ENCODE assay signal across 8 cellular contexts in the genomic region with DNA sequence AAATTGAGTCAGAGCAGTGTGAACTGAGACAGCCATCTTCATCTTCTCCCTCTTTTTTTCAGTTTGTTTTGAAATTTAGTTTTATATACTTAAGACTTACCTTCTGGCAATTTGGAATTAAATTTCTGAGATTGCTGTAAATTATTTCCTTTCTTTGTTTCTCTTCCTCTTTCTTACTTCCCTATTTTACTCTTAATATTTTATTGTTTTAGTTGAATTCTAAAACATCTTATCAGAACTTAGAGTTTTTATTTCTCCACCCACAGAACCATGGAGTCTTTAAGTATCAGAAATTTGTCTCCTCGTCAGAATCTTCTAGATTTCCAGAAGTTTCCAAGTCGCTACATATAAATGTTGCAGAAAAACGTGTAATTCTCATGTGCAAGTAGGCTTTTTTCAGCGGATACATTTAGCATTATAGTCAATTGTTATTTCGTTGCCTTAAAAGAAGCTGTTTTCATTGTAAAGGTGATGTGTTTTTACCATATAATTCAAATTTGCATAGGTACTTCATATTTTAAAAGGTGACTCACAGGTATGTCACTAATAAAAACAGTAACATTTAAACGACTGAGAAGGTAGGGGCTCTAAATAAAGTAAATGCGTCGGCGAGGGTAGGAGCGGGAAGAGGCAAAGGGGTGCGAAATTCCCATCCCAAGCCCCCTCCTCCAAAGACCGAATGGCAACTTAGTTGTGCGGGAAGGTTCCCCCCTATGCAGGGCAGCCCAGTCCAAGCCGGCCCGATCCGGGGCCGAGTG. TPM values are rescaled to one million over a fixed set of nuclear protein-coding genes. Genes with fewer than 3 reads are reported as not detected.
DNase-seq lines count a peak whose midpoint lies in the region; ATAC-seq and TF ChIP-seq lines count a peak whose summit lies in the region.

No MANE protein-coding gene starts in this region.

- peak overlapping the region in 56 of 59 donors; percentile 58 to 97 (median 90) for H3K27ac ChIP-seq in dorsolateral prefrontal cortex

- peak overlapping the region; percentile 68 to 100 (median 95) for H3K4me3 ChIP-seq in dorsolateral prefrontal cortex

- H3K27me3 Mint-ChIP-seq in naive B cell = peaks cover 54 to 72% (median 64%) of the 10 kb centered on the region in 3 donors

- no peaks in the 10 kb centered on the region for H3K27me3 ChIP-seq in dorsolateral prefrontal cortex

- peaks cover 19 to 29% (median 28%) of the 10 kb centered on the region in 3 donors for H3K4me1 Mint-ChIP-seq in naive B cell

- intact Hi-C loops in dorsolateral prefrontal cortex (cut with DNase I) = loop anchor here (2.0 to 10.0 kb wide), 4 partner anchors 47 to 146 kb away; partner anchors contain the start of gene SENP6 (in 2 of the 2)

- ATAC-seq in GM21825 (IDR thresholded peaks at IDR 0.05; ENCODE audit: unreplicated experiment) (peak; percentile 0), naive B cell (ENCODE audit: low read depth in 2 of 2) (peak; percentile 53 to 61)

- peak overlapping the region in 1 of 6 donors; percentile 58 for H3K27ac Mint-ChIP-seq in naive B cell

- H3K36me3 Mint-ChIP-seq in naive B cell = peaks cover 0 to 15% of the 10 kb centered on the region in 2 donors

- peak overlapping the region; percentile 77 to 94 (median 88) for H3K4me3 Mint-ChIP-seq in naive B cell

- DNase-seq in NOMO-1 (lab: John Stamatoyannopoulos, UW; ENCODE audit: unreplicated experiment in 2 of 2) = peak; percentile 46 to 78
- no peak for DNase-seq in dorsolateral prefrontal cortex
- DNase-seq in naive B cell = peak; percentile 47
- DNase-seq in GM10266 (ENCODE audit: extremely low spot score) = no peak
- DNase-seq in SHP77 treated with DMSO at 0.1 percent for 48 hours (lab: John Stamatoyannopoulos, UW) = no peak
- DNase-seq in superior temporal gyrus (ENCODE audit: extremely low spot score) = no peak
- DNase-seq in cerebellar nuclear complex (lab: John Stamatoyannopoulos, UW) = no peak

- H3K9me3 Mint-ChIP-seq in naive B cell = peaks cover 0 to 6% (median 0%) of the 10 kb centered on the region in 7 donors

- TF ChIP-seq CTCF in dorsolateral prefrontal cortex (IDR thresholded peaks at IDR 0.05 in 54 of 56, conservative IDR thresholded peaks at IDR 0.05 in 2 of 56; ENCODE audit: low read depth in 1 of 56, partially characterized antibody in 56 of 56) (no peak), GM10266 (IDR thresholded peaks at IDR 0.05; ENCODE audit: control insufficient read depth, insufficient read depth, low read depth, missing control alignments) (no peak)

RNA-seq across cellular contexts. Expression of gene MYO6, which starts 0.9 kb away (rescaled TPM):
- 100 to 1,000 TPM in 5 of 120 experiments, 10 to 100 TPM in 115; 37.6 to 112 (median 66.2) TPM for total RNA-seq in dorsolateral prefrontal cortex
- polyA plus RNA-seq in naive B cell (ENCODE audit: low read depth in 6 of 6) = under 1 TPM in 3 of 6 donors, not detected in 3; 0.05 to 0.16 (median 0.08) TPM

Comparison
In these comparisons a context has a peak if more than half of its experiments do, and no peak if none do; other contexts are left out.
1. DNase-seq: peak in NOMO-1 (2 of 2) and naive B cell (single experiment); none in dorsolateral prefrontal cortex (0 of 10), GM10266 (single experiment), SHP77 treated with DMSO at 0.1 percent for 48 hours (single experiment), superior temporal gyrus (single experiment) and cerebellar nuclear complex (0 of 2).